Comparison of ENCODE assay signal across 8 cellular contexts in genomic region chr12:119938049-119938667, GRCh38. TPM values are rescaled to one million over a fixed set of nuclear protein-coding genes. Genes with fewer than 3 reads are reported as not detected.
DNase-seq lines count a peak whose midpoint lies in the region; ATAC-seq and TF ChIP-seq lines count a peak whose summit lies in the region.

No MANE protein-coding gene starts in this region.

- H3K27ac Mint-ChIP-seq in CD4-positive, alpha-beta memory T cell, result no peak overlapping the region

- no peak overlapping the region for H3K27ac ChIP-seq in CD4-positive, alpha-beta memory T cell (ENCODE audit: low read depth, low read length)
- no peak overlapping the region for H3K27ac ChIP-seq in fibroblast of lung (ENCODE audit: insufficient read depth, low read length)
- H3K27ac ChIP-seq in neutrophil, result no peak overlapping the region

- H3K27me3 Mint-ChIP-seq in CD4-positive, alpha-beta memory T cell, result peaks cover 0 to 2% of the 10 kb centered on the region in 2 donors

- no peaks in the 10 kb centered on the region for H3K9me3 ChIP-seq in CD4-positive, alpha-beta memory T cell (ENCODE audit: control insufficient read depth in 1 of 2, low read length in 2 of 2)
- no peaks in the 10 kb centered on the region for H3K9me3 ChIP-seq in fibroblast of lung (ENCODE audit: control insufficient read depth, insufficient read depth, low read depth, low read length)
- H3K9me3 ChIP-seq in neutrophil, result no peaks in the 10 kb centered on the region

- no peaks in the 10 kb centered on the region for H4K20me1 ChIP-seq in fibroblast of lung (ENCODE audit: control insufficient read depth, extremely low read depth, insufficient read depth, low read length)

- peak; percentile 49 to 62 (median 52) for DNase-seq in CD4-positive, alpha-beta memory T cell
- DNase-seq in HFF-Myc (ENCODE audit: extremely low read depth, low read depth), result peak; percentile 51
- DNase-seq in OCI-M1 (lab: John Stamatoyannopoulos, UW), result peak; percentile 73
- peak; percentile 70 for DNase-seq in activated T-cell treated with anti-CD3 and anti-CD28 coated beads, Interleukin-2, amount 50 U/mL, for 1 hour
- DNase-seq in fibroblast of lung (ENCODE audit: low read depth in 2 of 2), result peak; percentile 20 to 65
- DNase-seq in superior temporal gyrus (ENCODE audit: extremely low spot score), result peak; percentile 87

- POLR2A ChIA-PET in CD4-positive, alpha-beta memory T cell (lab: Charles Lee; ENCODE audit: partially characterized antibody), result no interaction called here

- no peak overlapping the region for H2AFZ ChIP-seq in fibroblast of lung (ENCODE audit: low read length)

- H3K36me3 ChIP-seq in CD4-positive, alpha-beta memory T cell (ENCODE audit: insufficient read depth, low read length), result no peaks in the 10 kb centered on the region
- H3K36me3 ChIP-seq in fibroblast of lung (ENCODE audit: control insufficient read depth, insufficient read depth, low read length) (no peaks in the 10 kb centered on the region), neutrophil (no peaks in the 10 kb centered on the region)

- no peak overlapping the region for H3K4me3 Mint-ChIP-seq in CD4-positive, alpha-beta memory T cell

- ATAC-seq in GM19452 (IDR thresholded peaks at IDR 0.05; ENCODE audit: unreplicated experiment), result no peak

- H3K4me2 ChIP-seq in fibroblast of lung (ENCODE audit: extremely low read depth, insufficient read depth, low read length), result no peak overlapping the region

- no peaks in the 10 kb centered on the region for H3K4me1 ChIP-seq in CD4-positive, alpha-beta memory T cell (ENCODE audit: insufficient read depth, low read length)
- H3K4me1 ChIP-seq in fibroblast of lung (ENCODE audit: control insufficient read depth, extremely low read depth, insufficient read depth, low read length) (no peaks in the 10 kb centered on the region), neutrophil (ENCODE audit: control insufficient read depth in 1 of 2, insufficient read depth in 1 of 2, low read depth in 1 of 2, low read length in 1 of 2) (no peaks in the 10 kb centered on the region)

- H3K27me3 ChIP-seq in CD4-positive, alpha-beta memory T cell (ENCODE audit: insufficient read depth, low read length), result no peaks in the 10 kb centered on the region
- H3K27me3 ChIP-seq in fibroblast of lung (ENCODE audit: control insufficient read depth, insufficient read depth, low read length), result no peaks in the 10 kb centered on the region
- H3K27me3 ChIP-seq in neutrophil, result no peaks in the 10 kb centered on the region

- no peak overlapping the region for H3K9ac ChIP-seq in fibroblast of lung (ENCODE audit: insufficient read depth, low read length)

- CTCF ChIA-PET in CD4-positive, alpha-beta memory T cell (lab: Charles Lee; ENCODE audit: partially characterized antibody), result interaction anchor here (0.7 to 2.6 kb wide), 5 partner anchors 9 to 149 kb away, joined by 3 to 10 read pairs (median 4); no protein-coding TSS in a partner anchor

- intact Hi-C loops in CD4-positive, alpha-beta memory T cell (cut with micrococcal nuclease), result loop anchor here (1.0 to 5.0 kb wide), 2 partner anchors 149 to 1531 kb away; no protein-coding TSS in a partner anchor

- H3K36me3 Mint-ChIP-seq in CD4-positive, alpha-beta memory T cell, result no peaks in the 10 kb centered on the region

- peak; percentile 83 for TF ChIP-seq CTCF in HFF-Myc (IDR thresholded peaks at IDR 0.05; ENCODE audit: low read depth, low read length, missing control alignments)
- TF ChIP-seq CTCF in fibroblast of lung (conservative IDR thresholded peaks at IDR 0.05 in 1 of 2, IDR thresholded peaks at IDR 0.05 in 1 of 2; ENCODE audit: low read depth in 1 of 2, low read length in 2 of 2), result peak; percentile 87 to 93
- TF ChIP-seq CTCF in neutrophil (IDR thresholded peaks at IDR 0.05), result peak; percentile 77

- no peak overlapping the region for H3K4me3 ChIP-seq in CD4-positive, alpha-beta memory T cell (ENCODE audit: low read length in 2 of 2)
- no peak overlapping the region for H3K4me3 ChIP-seq in HFF-Myc (replicated peaks; ENCODE audit: low read depth, low read length)
- no peak overlapping the region for H3K4me3 ChIP-seq in fibroblast of lung (replicated peaks in 1 of 4; ENCODE audit: control extremely low read depth in 1 of 4, insufficient read depth in 1 of 4, low read depth in 3 of 4, low read length in 4 of 4)
- H3K4me3 ChIP-seq in neutrophil (ENCODE audit: low read depth in 1 of 2, low read length in 1 of 2), result no peak overlapping the region

- H3K4me1 Mint-ChIP-seq in CD4-positive, alpha-beta memory T cell, result peaks cover 0 to 2% (median 0%) of the 10 kb centered on the region in 4 donors

- H3K79me2 ChIP-seq in fibroblast of lung (ENCODE audit: control insufficient read depth, insufficient read depth, low read length), result no peaks in the 10 kb centered on the region

- no peaks in the 10 kb centered on the region for H3K9me3 Mint-ChIP-seq in CD4-positive, alpha-beta memory T cell

RNA-seq across cellular contexts. Expression of gene BICDL1, which starts 50.9 kb away (rescaled TPM):
- 100 to 1,000 TPM; 143 to 153 TPM for total RNA-seq in CD4-positive, alpha-beta memory T cell
- 1 to 10 TPM; 2.3 to 3.0 TPM for polyA plus RNA-seq in CD4-positive, alpha-beta memory T cell
- total RNA-seq in fibroblast of lung, result under 0.01 TPM in 1 of 2 replicates, not detected in the other
- not detected in 2 replicates for polyA plus RNA-seq in fibroblast of lung
- polyA plus RNA-seq in fibroblast of lung (2012), result not detected in 2 replicates
- not detected in 2 replicates for polyA minus RNA-seq in fibroblast of lung (ENCODE audit: low replicate concordance)

Comparison
In these comparisons a context has a peak if more than half of its experiments do, and no peak if none do; other contexts are left out.
1. RNA of gene BICDL1, which starts 50.9 kb away (total RNA-seq): 143 to 153 TPM in CD4-positive, alpha-beta memory T cell; under 0.01 TPM in fibroblast of lung; every median in the first group is over 100 times any median in the second.
2. Peak in every context shown above with its lines, with median percentiles within 50 percentile points of each other: DNase-seq and CTCF ChIP-seq.